1 cellular context compared by ENCODE assay signal in the genomic region with DNA sequence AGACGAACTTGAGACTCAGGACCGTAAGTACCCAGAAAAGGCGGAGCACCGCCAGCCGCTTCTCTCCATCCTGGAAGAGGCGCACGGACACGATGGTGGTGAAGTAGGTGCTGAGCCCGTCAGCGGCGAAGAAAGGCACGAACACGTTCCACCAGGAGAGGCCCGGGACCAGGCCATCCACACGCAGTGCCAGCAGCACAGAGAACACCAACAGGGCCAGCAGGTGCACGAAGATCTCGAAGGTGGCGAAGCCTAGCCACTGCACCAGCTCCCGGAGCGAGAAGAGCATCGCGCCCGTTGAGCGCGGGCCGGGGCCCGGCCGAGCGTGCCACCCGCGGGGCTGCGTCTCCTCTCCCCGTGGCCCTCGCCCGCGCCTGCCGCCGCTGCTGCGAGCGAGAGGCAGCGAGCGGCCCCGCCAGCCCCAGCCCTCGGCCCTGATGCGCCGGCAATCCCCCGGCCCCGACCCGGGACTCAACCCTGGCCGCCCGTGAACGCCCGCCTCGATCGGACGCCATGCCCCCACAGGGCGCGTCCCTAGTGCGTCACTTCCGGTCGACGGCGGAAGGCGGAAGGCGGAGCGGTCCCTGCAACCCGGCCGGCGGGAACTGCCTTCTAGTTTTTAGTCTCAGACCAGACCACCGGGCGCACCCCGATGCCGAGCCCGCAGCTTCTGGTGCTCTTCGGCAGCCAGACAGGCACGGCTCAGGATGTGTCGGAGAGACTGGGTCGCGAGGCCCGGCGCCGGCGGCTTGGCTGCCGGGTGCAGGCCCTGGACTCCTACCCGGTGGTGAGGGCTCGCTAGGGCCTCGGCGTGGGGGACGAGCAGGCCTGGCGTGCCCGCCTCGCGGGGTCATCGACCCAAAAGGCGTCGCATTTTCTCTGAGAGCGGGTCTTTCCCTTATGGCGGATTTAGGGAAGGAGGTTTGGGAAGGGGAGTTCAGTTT.
TF ChIP-seq lines count a peak whose summit lies in the region.

NDOR1 (plus strand) TSS at position 575 of the 944 bp plus-strand sequence; CDS start at position 653, 78 bp downstream.
A gene with protein sequence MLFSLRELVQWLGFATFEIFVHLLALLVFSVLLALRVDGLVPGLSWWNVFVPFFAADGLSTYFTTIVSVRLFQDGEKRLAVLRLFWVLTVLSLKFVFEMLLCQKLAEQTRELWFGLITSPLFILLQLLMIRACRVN (minus strand): TSS at position 523 of the 944 bp plus-strand sequence. CDS start 234 bp downstream, at position 289.

TF ChIP-seq in WTC11, 78 proteins besides CTCF, POLR2A, EP300 and RAD21 (continued from another document and continues in another):
- TF ChIP-seq, protein P1, sequence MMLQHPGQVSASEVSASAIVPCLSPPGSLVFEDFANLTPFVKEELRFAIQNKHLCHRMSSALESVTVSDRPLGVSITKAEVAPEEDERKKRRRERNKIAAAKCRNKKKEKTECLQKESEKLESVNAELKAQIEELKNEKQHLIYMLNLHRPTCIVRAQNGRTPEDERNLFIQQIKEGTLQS (CRISPR knock-in tag; conservative IDR thresholded peaks at IDR 0.05): no peak
- TF ChIP-seq SMAD4 (CRISPR knock-in tag; IDR thresholded peaks at IDR 0.05) (no peak), ETV6 (CRISPR knock-in tag; IDR thresholded peaks at IDR 0.05) (no peak), NFYB (CRISPR knock-in tag; conservative IDR thresholded peaks at IDR 0.05; ENCODE audit: low read depth) (no peak; the same call in 1 of the 2 replicates), TEAD4 (CRISPR knock-in tag; IDR thresholded peaks at IDR 0.05) (no peak), NFATC4 (CRISPR knock-in tag; IDR thresholded peaks at IDR 0.05) (no peak), FOXP1 (CRISPR knock-in tag; IDR thresholded peaks at IDR 0.05; ENCODE audit: borderline replicate concordance) (peak; percentile 79), USF2 (CRISPR knock-in tag; IDR thresholded peaks at IDR 0.05) (no peak), ELF4 (CRISPR knock-in tag; IDR thresholded peaks at IDR 0.05; ENCODE audit: low read depth) (no peak), TEAD1 (CRISPR knock-in tag; IDR thresholded peaks at IDR 0.05) (peak; percentile 73; the same call in 1 of the 2 replicates), ZNF671 (CRISPR knock-in tag; IDR thresholded peaks at IDR 0.05) (no peak), OVOL2 (CRISPR knock-in tag; IDR thresholded peaks at IDR 0.05; ENCODE audit: borderline replicate concordance) (no peak), ZNF512 (CRISPR knock-in tag; IDR thresholded peaks at IDR 0.05; ENCODE audit: borderline replicate concordance) (no peak), CREB1 (CRISPR knock-in tag; IDR thresholded peaks at IDR 0.05) (no peak; the same call in 1 of the 2 replicates), ARID4B (CRISPR knock-in tag; IDR thresholded peaks at IDR 0.05; ENCODE audit: borderline replicate concordance) (peak; percentile 82; the same call in 1 of the 2 replicates), PRDM15 (CRISPR knock-in tag; IDR thresholded peaks at IDR 0.05) (no peak), SMAD3 (CRISPR knock-in tag; IDR thresholded peaks at IDR 0.05; ENCODE audit: borderline replicate concordance) (no peak), FOXP4 (CRISPR knock-in tag; IDR thresholded peaks at IDR 0.05) (peak; percentile 16), SP1 (CRISPR knock-in tag; conservative IDR thresholded peaks at IDR 0.05) (peak; percentile 95), ZNF138 (CRISPR knock-in tag; conservative IDR thresholded peaks at IDR 0.05) (no peak), RORB (CRISPR knock-in tag; IDR thresholded peaks at IDR 0.05) (no peak), ZSCAN18 (CRISPR knock-in tag; IDR thresholded peaks at IDR 0.05) (no peak)
- TF ChIP-seq, protein P2, sequence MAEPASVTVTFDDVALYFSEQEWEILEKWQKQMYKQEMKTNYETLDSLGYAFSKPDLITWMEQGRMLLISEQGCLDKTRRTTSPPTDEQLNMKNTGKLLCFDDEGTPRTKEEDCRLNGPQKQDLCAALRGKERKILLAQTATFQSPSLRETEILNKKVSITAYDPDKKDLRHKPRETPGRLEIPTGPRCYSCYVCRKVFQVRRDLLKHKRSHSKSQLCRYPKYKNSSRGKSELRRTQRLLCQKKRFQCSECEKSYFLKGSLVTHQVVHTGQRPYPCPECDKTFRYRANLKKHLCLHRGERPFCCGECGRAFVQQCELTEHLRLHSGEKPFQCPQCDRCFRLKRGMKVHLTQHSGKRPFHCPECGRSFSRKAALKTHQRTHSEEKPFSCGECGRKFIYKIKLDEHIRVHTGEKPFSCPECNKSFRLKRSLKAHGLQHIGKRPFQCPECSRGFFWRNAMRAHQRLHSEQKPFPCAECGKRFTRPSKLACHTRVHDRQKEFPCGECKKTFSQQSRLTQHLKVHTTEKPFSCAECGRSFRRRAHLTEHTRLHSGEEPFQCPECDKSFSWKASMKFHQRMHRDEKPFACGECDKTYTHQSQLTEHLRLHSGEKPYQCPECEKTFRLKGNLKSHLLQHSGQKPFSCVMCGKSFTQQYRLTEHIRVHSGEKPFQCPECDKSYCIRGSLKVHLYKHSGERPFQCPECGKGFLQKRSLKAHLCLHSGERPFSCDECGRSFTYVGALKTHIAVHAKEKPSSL (CRISPR knock-in tag; conservative IDR thresholded peaks at IDR 0.05): no peak
- TF ChIP-seq, protein P3, sequence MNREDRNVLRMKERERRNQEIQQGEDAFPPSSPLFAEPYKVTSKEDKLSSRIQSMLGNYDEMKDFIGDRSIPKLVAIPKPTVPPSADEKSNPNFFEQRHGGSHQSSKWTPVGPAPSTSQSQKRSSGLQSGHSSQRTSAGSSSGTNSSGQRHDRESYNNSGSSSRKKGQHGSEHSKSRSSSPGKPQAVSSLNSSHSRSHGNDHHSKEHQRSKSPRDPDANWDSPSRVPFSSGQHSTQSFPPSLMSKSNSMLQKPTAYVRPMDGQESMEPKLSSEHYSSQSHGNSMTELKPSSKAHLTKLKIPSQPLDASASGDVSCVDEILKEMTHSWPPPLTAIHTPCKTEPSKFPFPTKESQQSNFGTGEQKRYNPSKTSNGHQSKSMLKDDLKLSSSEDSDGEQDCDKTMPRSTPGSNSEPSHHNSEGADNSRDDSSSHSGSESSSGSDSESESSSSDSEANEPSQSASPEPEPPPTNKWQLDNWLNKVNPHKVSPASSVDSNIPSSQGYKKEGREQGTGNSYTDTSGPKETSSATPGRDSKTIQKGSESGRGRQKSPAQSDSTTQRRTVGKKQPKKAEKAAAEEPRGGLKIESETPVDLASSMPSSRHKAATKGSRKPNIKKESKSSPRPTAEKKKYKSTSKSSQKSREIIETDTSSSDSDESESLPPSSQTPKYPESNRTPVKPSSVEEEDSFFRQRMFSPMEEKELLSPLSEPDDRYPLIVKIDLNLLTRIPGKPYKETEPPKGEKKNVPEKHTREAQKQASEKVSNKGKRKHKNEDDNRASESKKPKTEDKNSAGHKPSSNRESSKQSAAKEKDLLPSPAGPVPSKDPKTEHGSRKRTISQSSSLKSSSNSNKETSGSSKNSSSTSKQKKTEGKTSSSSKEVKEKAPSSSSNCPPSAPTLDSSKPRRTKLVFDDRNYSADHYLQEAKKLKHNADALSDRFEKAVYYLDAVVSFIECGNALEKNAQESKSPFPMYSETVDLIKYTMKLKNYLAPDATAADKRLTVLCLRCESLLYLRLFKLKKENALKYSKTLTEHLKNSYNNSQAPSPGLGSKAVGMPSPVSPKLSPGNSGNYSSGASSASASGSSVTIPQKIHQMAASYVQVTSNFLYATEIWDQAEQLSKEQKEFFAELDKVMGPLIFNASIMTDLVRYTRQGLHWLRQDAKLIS (CRISPR knock-in tag; IDR thresholded peaks at IDR 0.05; ENCODE audit: borderline replicate concordance): no peak
